Comparison of ENCODE assay signal across 19 cellular contexts in genomic region chr19:7989071-7989575, GRCh38. TPM values are rescaled to one million over a fixed set of nuclear protein-coding genes. Genes with fewer than 3 reads are reported as not detected.
DNase-seq lines count a peak whose midpoint lies in the region; ATAC-seq, FAIRE-seq and TF ChIP-seq lines count a peak whose summit lies in the region.
"Had no signal": no experiment of that assay in that cellular context is flagged by ENCODE, and none has a peak within 500 bp of the region (broad histone marks: within the 10 kb centered on the region; RNA-seq: fewer than 3 reads in every experiment).

No MANE protein-coding gene starts in this region.

- H3K36me3 ChIP-seq in keratinocyte (ENCODE audit: control insufficient read depth in 2 of 2, extremely low read depth in 1 of 2, insufficient read depth in 2 of 2, low read length in 2 of 2) (peaks cover 19 to 45% of the 10 kb centered on the region in 2 experiments), smooth muscle cell (ENCODE audit: low read depth) (peaks cover 6% of the 10 kb centered on the region)

- H3K9me3 Mint-ChIP-seq in MCF 10A (ENCODE audit: unreplicated experiment), result no peaks in the 10 kb centered on the region
- no peaks in the 10 kb centered on the region for H3K9me3 Mint-ChIP-seq in effector memory CD8-positive, alpha-beta T cell
- H3K9me3 Mint-ChIP-seq: activated naive CD4-positive, alpha-beta T cell treated with anti-CD3 and anti-CD28 coated beads, Interleukin-2, amount 50 U/mL, for 72 hours; stimulated activated naive CD8-positive, alpha-beta T cell treated with anti-CD3 and anti-CD28 coated beads, Interleukin-15, Interleukin-2, amounts not matched to agents 100 ng/mL and 50 ng/mL, for 24 hours had no signal

- H3K4me2 ChIP-seq in keratinocyte (ENCODE audit: control insufficient read depth, extremely low read depth, insufficient read depth, low read depth, low read length) (peak overlapping the region; percentile 81), smooth muscle cell (no peak overlapping the region)

- POLR2A ChIA-PET in MCF 10A (lab: Yijun Ruan, JAX), result interaction anchor here (0.5 to 4.2 kb wide), 12 partner anchors 10 to 332 kb away, joined by 3 to 35 read pairs (median 4); partner anchors contain the start of genes ELAVL1, NDUFA7, RPS28 and SNAPC2

- H4K20me1 ChIP-seq in keratinocyte (ENCODE audit: control insufficient read depth, extremely low read depth, insufficient read depth, low read length), result peaks cover 33% of the 10 kb centered on the region
- H4K20me1 ChIP-seq in smooth muscle cell (ENCODE audit: low read depth), result peaks cover 99% of the 10 kb centered on the region

- no TSS peak for BruUV-seq in MCF 10A (replicated peaks; lab: Mats Ljungman, UMichigan)

- no peak overlapping the region for H2AFZ ChIP-seq in keratinocyte (ENCODE audit: control insufficient read depth, low read length)
- H2AFZ ChIP-seq in smooth muscle cell (ENCODE audit: low read depth), result no peak overlapping the region

- H3K27ac Mint-ChIP-seq in MCF 10A (ENCODE audit: low read depth, unreplicated experiment), result peak overlapping the region; percentile 95
- no peak overlapping the region for H3K27ac Mint-ChIP-seq in effector memory CD8-positive, alpha-beta T cell
- H3K27ac Mint-ChIP-seq: stimulated activated naive CD8-positive, alpha-beta T cell treated with anti-CD3 and anti-CD28 coated beads, Interleukin-15, Interleukin-2, amounts not matched to agents 100 ng/mL and 50 ng/mL, for 24 hours had no signal

- ATAC-seq in effector memory CD8-positive, alpha-beta T cell (replicated peaks), result no peak
- ATAC-seq in HG03097 (IDR thresholded peaks at IDR 0.05; ENCODE audit: low FRiP score, unreplicated experiment), result no peak
- ATAC-seq: activated naive CD4-positive, alpha-beta T cell treated with anti-CD3 and anti-CD28 coated beads, Interleukin-2, amount 50 U/mL, for 72 hours had no signal

- no peak for TF ChIP-seq CTCF in MCF 10A (IDR thresholded peaks at IDR 0.05; ENCODE audit: unreplicated experiment)
- no peak for TF ChIP-seq CTCF in keratinocyte (optimal IDR thresholded peaks at IDR 0.05 in 1 of 3, IDR thresholded peaks at IDR 0.05 in 1 of 3, conservative IDR thresholded peaks at IDR 0.05 in 1 of 3; ENCODE audit: extremely low read depth in 1 of 3, insufficient read depth in 2 of 3, low read length in 3 of 3)
- TF ChIP-seq CTCF in smooth muscle cell (IDR thresholded peaks at IDR 0.05; ENCODE audit: borderline replicate concordance, insufficient read depth, poor library complexity, severe bottlenecking), result no peak

- H3K27me3 Mint-ChIP-seq in MCF 10A (ENCODE audit: insufficient read depth, unreplicated experiment), result no peaks in the 10 kb centered on the region
- H3K27me3 Mint-ChIP-seq in effector memory CD8-positive, alpha-beta T cell, result no peaks in the 10 kb centered on the region
- H3K27me3 Mint-ChIP-seq: stimulated activated naive CD8-positive, alpha-beta T cell treated with anti-CD3 and anti-CD28 coated beads, Interleukin-15, Interleukin-2, amounts not matched to agents 100 ng/mL and 50 ng/mL, for 24 hours had no signal

- H3K27me3 ChIP-seq in keratinocyte (ENCODE audit: control insufficient read depth, extremely low read depth, insufficient read depth, low read length), result no peaks in the 10 kb centered on the region
- no peaks in the 10 kb centered on the region for H3K27me3 ChIP-seq in smooth muscle cell (ENCODE audit: low read depth)

- no peak for TF ChIP-seq EP300 in Ishikawa (IDR thresholded peaks at IDR 0.05; ENCODE audit: borderline replicate concordance)

- peak overlapping the region; percentile 69 for H3K4me3 Mint-ChIP-seq in MCF 10A (ENCODE audit: unreplicated experiment)
- H3K4me3 Mint-ChIP-seq in effector memory CD8-positive, alpha-beta T cell, result no peak overlapping the region
- H3K4me3 Mint-ChIP-seq: stimulated activated naive CD8-positive, alpha-beta T cell treated with anti-CD3 and anti-CD28 coated beads, Interleukin-15, Interleukin-2, amounts not matched to agents 100 ng/mL and 50 ng/mL, for 24 hours had no signal

- peak; percentile 68 for DNase-seq in MCF 10A (ENCODE audit: unreplicated experiment)
- DNase-seq in keratinocyte (ENCODE audit: low read depth, low spot score), result no peak
- no peak for DNase-seq in smooth muscle cell (lab: John Stamatoyannopoulos, UW; ENCODE audit: unreplicated experiment)
- DNase-seq in effector memory CD8-positive, alpha-beta T cell, result no peak
- no peak for DNase-seq in OCI-M1 (lab: John Stamatoyannopoulos, UW)
- no peak for DNase-seq in stimulated activated naive CD4-positive, alpha-beta T cell treated with Interleukin-2 at 50 U/mL for 16 hours (lab: John Stamatoyannopoulos, UW)
- DNase-seq: activated CD4-positive, CD25-positive, alpha-beta regulatory T cell treated with anti-CD3 and anti-CD28 coated beads, Interleukin-2, amount 50 U/mL, for 72 hours; activated CD8-positive, alpha-beta memory T cell treated with anti-CD3 and anti-CD28 coated beads, Interleukin-2, amount 50 U/mL, for 48 hours; NCI-H187; NCI-H510A treated with DMSO at 0.1 percent for 48 hours; RPMI8226; small intestine; T-helper 2 cell had no signal

- H3K9me1 ChIP-seq in keratinocyte (ENCODE audit: control insufficient read depth, extremely low read depth, insufficient read depth, low read length), result peaks cover 11% of the 10 kb centered on the region

- CTCF ChIA-PET in MCF 10A (lab: Yijun Ruan, JAX), result interaction anchor here (2.2 to 4.6 kb wide), 2 partner anchors 12 to 45 kb away, joined by 17 to 80 read pairs; partner anchors contain the start of gene TIMM44

- 81% methylated on average over 11 of the region's 12 CpGs for WGBS in smooth muscle cell (ENCODE audit: low lambda C conversion rate)

- peaks cover 65% of the 10 kb centered on the region for H3K4me1 Mint-ChIP-seq in MCF 10A (ENCODE audit: insufficient read depth, unreplicated experiment)
- peaks cover 21 to 34% of the 10 kb centered on the region in 2 donors for H3K4me1 Mint-ChIP-seq in effector memory CD8-positive, alpha-beta T cell (ENCODE audit: low read depth in 2 of 2)

- intact Hi-C loops in MCF 10A (cut with micrococcal nuclease), result loop anchor here (2.0 to 5.0 kb wide), 2 partner anchors 14 to 47 kb away; partner anchors contain the start of gene TIMM44

- H3K36me3 Mint-ChIP-seq in MCF 10A (ENCODE audit: insufficient read depth, unreplicated experiment), result peaks cover 63% of the 10 kb centered on the region
- H3K36me3 Mint-ChIP-seq in effector memory CD8-positive, alpha-beta T cell (ENCODE audit: insufficient read depth), result peaks cover 44% of the 10 kb centered on the region

- peaks cover 51% of the 10 kb centered on the region for H3K4me1 ChIP-seq in keratinocyte (ENCODE audit: control insufficient read depth, extremely low read depth, insufficient read depth, low read length)
- H3K4me1 ChIP-seq in smooth muscle cell (ENCODE audit: low read depth), result no peaks in the 10 kb centered on the region

- peaks cover 14% of the 10 kb centered on the region for H3F3A ChIP-seq in smooth muscle cell (ENCODE audit: low read depth)

- H3K79me2 ChIP-seq in keratinocyte (ENCODE audit: control insufficient read depth, insufficient read depth, low read length), result peaks cover 67% of the 10 kb centered on the region
- peaks cover 70% of the 10 kb centered on the region for H3K79me2 ChIP-seq in smooth muscle cell (ENCODE audit: low read depth)

- H3K9me3 ChIP-seq in keratinocyte (ENCODE audit: control insufficient read depth, low read depth, low read length) (no peaks in the 10 kb centered on the region), smooth muscle cell (replicated peaks; ENCODE audit: low read depth) (no peaks in the 10 kb centered on the region)
- H3K9me3 ChIP-seq: HAP-1 had no signal

- peak; percentile 98 for FAIRE-seq in keratinocyte (lab: Jason Lieb, UNC)
- FAIRE-seq: small intestine had no signal

- dilution Hi-C loops in keratinocyte (cut with MboI; ENCODE audit: extremely low pct_ligation_motif_present, low sequenced_read_pairs), result no loop called here

- peak overlapping the region in 2 of 3 experiments; percentile 40 to 45 for H3K4me3 ChIP-seq in keratinocyte (ENCODE audit: control insufficient read depth in 2 of 3, extremely low read depth in 1 of 3, insufficient read depth in 2 of 3, low read depth in 1 of 3, low read length in 3 of 3)
- H3K4me3 ChIP-seq in smooth muscle cell, result no peak overlapping the region
- H3K4me3 ChIP-seq: HAP-1 had no signal

- no peak for TF ChIP-seq RAD21 in Ishikawa (IDR thresholded peaks at IDR 0.05; ENCODE audit: low read depth)

- peak overlapping the region; percentile 71 for H3K27ac ChIP-seq in keratinocyte (ENCODE audit: control insufficient read depth, insufficient read depth, low read length)
- peak overlapping the region; percentile 79 for H3K27ac ChIP-seq in smooth muscle cell (ENCODE audit: low read depth)
- H3K27ac ChIP-seq: HL-60 had no signal

- H3K9ac ChIP-seq in keratinocyte (ENCODE audit: control insufficient read depth, extremely low read depth, insufficient read depth, low read length) (peak overlapping the region; percentile 61), smooth muscle cell (ENCODE audit: low read depth) (no peak overlapping the region)

TF ChIP-seq in Ishikawa, 13 proteins besides CTCF, POLR2A, EP300 and RAD21 (continues in another document):
- TF ChIP-seq, protein P1, sequence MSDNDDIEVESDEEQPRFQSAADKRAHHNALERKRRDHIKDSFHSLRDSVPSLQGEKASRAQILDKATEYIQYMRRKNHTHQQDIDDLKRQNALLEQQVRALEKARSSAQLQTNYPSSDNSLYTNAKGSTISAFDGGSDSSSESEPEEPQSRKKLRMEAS (IDR thresholded peaks at IDR 0.05), result no peak
- TF ChIP-seq NFIC (IDR thresholded peaks at IDR 0.05), result 0 out of 2 replicates have a peak, but pooled peaks have one; percentile 15

RNA-seq across cellular contexts. Expression of gene ELAVL1, which starts 16.3 kb away (rescaled TPM):
- total RNA-seq in MCF 10A (2022) (53.7 and 58.1 TPM in 2 replicates), smooth muscle cell (32.8 and 47.9 TPM in 2 replicates)
- polyA plus RNA-seq in keratinocyte (32.6 to 96.8 TPM (median 46.9 TPM) in 3 replicates), smooth muscle cell (90.7 and 91.6 TPM in 2 replicates)
- 52.0 TPM for polyA plus RNA-seq in keratinocyte (2011; ENCODE audit: low read depth)
- polyA plus RNA-seq in keratinocyte (2011; cell fraction: cytosol; rRNA removed), result 62.0 and 62.8 TPM in 2 replicates
- polyA plus RNA-seq in keratinocyte (2011; cell fraction: nucleus; rRNA removed), result 41.0 and 46.6 TPM in 2 replicates
- polyA plus RNA-seq in keratinocyte (2012; ENCODE audit: low replicate concordance), result 33.9 and 74.6 TPM in 2 replicates
- polyA minus RNA-seq in keratinocyte, result 39.0 to 89.0 TPM (median 56.0 TPM) in 3 replicates
- 52.0 TPM for polyA minus RNA-seq in keratinocyte (2011; cell fraction: cytosol; rRNA and poly(A)+ RNA removed)
- polyA minus RNA-seq in keratinocyte (2011; cell fraction: nucleus; rRNA and poly(A)+ RNA removed), result 16.2 and 23.0 TPM in 2 replicates

RNA-seq across cellular contexts. Expression of gene TIMM44, which starts 45.7 kb away (rescaled TPM):
- total RNA-seq in MCF 10A (2022), result 91.3 and 142 TPM in 2 replicates
- 32.4 to 37.1 TPM (median 34.8 TPM) in 3 replicates for polyA plus RNA-seq in keratinocyte
- polyA plus RNA-seq in keratinocyte (2011; ENCODE audit: low read depth), result 29.0 TPM
- polyA plus RNA-seq in keratinocyte (2011; cell fraction: cytosol; rRNA removed), result 23.2 and 44.5 TPM in 2 replicates
- 48.6 and 57.5 TPM in 2 replicates for polyA plus RNA-seq in keratinocyte (2011; cell fraction: nucleus; rRNA removed)
- 43.7 and 46.1 TPM in 2 replicates for polyA plus RNA-seq in keratinocyte (2012; ENCODE audit: low replicate concordance)
- 15.3 to 25.4 TPM (median 20.0 TPM) in 3 replicates for polyA minus RNA-seq in keratinocyte
- 40.5 TPM for polyA minus RNA-seq in keratinocyte (2011; cell fraction: cytosol; rRNA and poly(A)+ RNA removed)
- 23.8 and 25.2 TPM in 2 replicates for polyA minus RNA-seq in keratinocyte (2011; cell fraction: nucleus; rRNA and poly(A)+ RNA removed)
- total RNA-seq in smooth muscle cell, result 25.1 and 27.1 TPM in 2 replicates
- 21.8 and 39.3 TPM in 2 replicates for polyA plus RNA-seq in smooth muscle cell
